11 cellular contexts compared by ENCODE assay signal in genomic region chr16:54096607-54097006, GRCh38.
"Had no signal": no experiment of that assay in that cellular context is flagged by ENCODE, and none has a peak within 500 bp of the region (broad histone marks: within the 10 kb centered on the region; RNA-seq: fewer than 3 reads in every experiment).

No MANE protein-coding gene starts in this region.

- ATAC-seq: GM23338, HCT116 had no signal

- H3K9me3 ChIP-seq: HAP-1 had no signal

- DNase-seq: GM23248, GOT3, H7, H9, HCEC 1CT, HFFc6 had no signal

- H3K4me1 ChIP-seq: HAP-1 had no signal

- H3K4me3 ChIP-seq: GM23248, GM23338, HAP-1 had no signal

- H3K36me3 ChIP-seq: HAP-1 had no signal

- H3K9ac ChIP-seq: GM23248 had no signal

- FAIRE-seq: H1, H54 had no signal

- H2AFZ ChIP-seq: GM23248, GM23338 had no signal

- H3K27ac ChIP-seq: GM23248 had no signal

- H3K4me2 ChIP-seq: GM23338 had no signal
